ENCODE assay signal across 8 cellular contexts in the genomic region with DNA sequence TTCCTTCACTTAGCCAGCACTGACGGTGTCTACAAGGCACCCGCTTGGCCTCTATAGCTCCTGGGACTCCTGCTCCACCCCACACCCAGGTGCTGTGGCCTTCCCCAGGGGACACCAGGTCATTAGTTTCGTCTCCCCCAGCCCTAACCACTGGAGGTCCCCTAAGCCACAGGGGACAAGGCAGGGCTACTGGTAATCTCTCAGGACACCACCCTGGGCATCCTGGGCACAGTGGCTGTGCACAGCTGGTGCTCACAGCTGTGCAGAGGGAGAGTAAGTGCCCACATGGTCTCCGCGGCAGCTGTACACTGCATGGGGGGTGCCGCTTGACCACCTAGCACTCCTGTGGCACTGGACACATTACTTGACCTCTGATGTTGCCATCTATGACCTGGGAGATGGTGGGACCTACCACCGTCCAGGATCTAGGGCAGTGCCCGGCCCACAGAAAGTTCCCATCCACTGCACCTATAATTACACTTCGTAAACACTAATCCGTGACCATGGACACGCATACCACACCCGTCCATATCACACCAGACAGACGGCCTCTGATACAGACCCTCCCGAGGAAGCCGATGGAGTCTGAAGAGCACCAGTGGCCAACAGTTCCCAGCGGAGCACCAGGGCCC.
DNase-seq lines count a peak whose midpoint lies in the region; ATAC-seq lines count a peak whose summit lies in the region.

No MANE protein-coding gene starts in this region.

- no peak for DNase-seq in activated naive CD8-positive, alpha-beta T cell treated with anti-CD3 and anti-CD28 coated beads, Interleukin-2, amount 50 U/mL, for 24 hours
- no peak for DNase-seq in NCI-H2227 (lab: John Stamatoyannopoulos, UW; ENCODE audit: unreplicated experiment)
- DNase-seq in SKM-1 treated with dmso at 0.1 percent for 144 hours (lab: John Stamatoyannopoulos, UW; ENCODE audit: unreplicated experiment), result no peak
- DNase-seq in NK-92 (lab: John Stamatoyannopoulos, UW; ENCODE audit: unreplicated experiment), result no peak

- H3K27me3 ChIP-seq in muscle layer of duodenum (ENCODE audit: low read depth, low read length), result no peaks in the 10 kb centered on the region

- no peaks in the 10 kb centered on the region for H3K9me3 Mint-ChIP-seq in activated naive CD8-positive, alpha-beta T cell treated with anti-CD3 and anti-CD28 coated beads, Interleukin-2, amount 50 U/mL, for 24 hours

- H3K4me3 Mint-ChIP-seq in activated naive CD8-positive, alpha-beta T cell treated with anti-CD3 and anti-CD28 coated beads, Interleukin-2, amount 50 U/mL, for 24 hours, result peak overlapping the region; percentile 69

- peaks cover 0 to 4% of the 10 kb centered on the region in 2 donors for H3K36me3 ChIP-seq in muscle layer of duodenum (ENCODE audit: control insufficient read depth in 1 of 2, insufficient read depth in 2 of 2, low read length in 2 of 2)

- H3K27ac ChIP-seq in muscle layer of duodenum (ENCODE audit: low read length), result peak overlapping the region; percentile 64

- H3K4me1 Mint-ChIP-seq in activated naive CD8-positive, alpha-beta T cell treated with anti-CD3 and anti-CD28 coated beads, Interleukin-2, amount 50 U/mL, for 24 hours, result peaks cover 75% of the 10 kb centered on the region

- peaks cover 4% of the 10 kb centered on the region for H3K36me3 Mint-ChIP-seq in activated naive CD8-positive, alpha-beta T cell treated with anti-CD3 and anti-CD28 coated beads, Interleukin-2, amount 50 U/mL, for 24 hours (ENCODE audit: low read depth)

- peak overlapping the region; percentile 83 for H3K27ac Mint-ChIP-seq in activated naive CD8-positive, alpha-beta T cell treated with anti-CD3 and anti-CD28 coated beads, Interleukin-2, amount 50 U/mL, for 24 hours

- H3K9me3 ChIP-seq in muscle layer of duodenum (ENCODE audit: control insufficient read depth in 1 of 2, low read length in 2 of 2), result no peaks in the 10 kb centered on the region

- peak; percentile 8 for ATAC-seq in HG02970 (IDR thresholded peaks at IDR 0.05; ENCODE audit: low FRiP score, unreplicated experiment)
- ATAC-seq in activated naive CD8-positive, alpha-beta T cell treated with anti-CD3 and anti-CD28 coated beads, Interleukin-2, amount 50 U/mL, for 24 hours, result no peak
- ATAC-seq in HG02981 (IDR thresholded peaks at IDR 0.05; ENCODE audit: unreplicated experiment), result no peak

- peaks cover 14% of the 10 kb centered on the region for H3K27me3 Mint-ChIP-seq in activated naive CD8-positive, alpha-beta T cell treated with anti-CD3 and anti-CD28 coated beads, Interleukin-2, amount 50 U/mL, for 24 hours

- H3K4me3 ChIP-seq in GM08714 (ENCODE audit: low read length) (peak overlapping the region; percentile 7; the same call in 1 of the 2 replicates), muscle layer of duodenum (ENCODE audit: low read depth in 1 of 2, low read length in 2 of 2) (peak overlapping the region; percentile 2 to 42)

- H3K4me1 ChIP-seq in muscle layer of duodenum (ENCODE audit: control insufficient read depth in 1 of 2, insufficient read depth in 2 of 2, low read length in 2 of 2), result peaks cover 42 to 77% of the 10 kb centered on the region in 2 donors
